20 cellular contexts compared by ENCODE assay signal in the genomic region with DNA sequence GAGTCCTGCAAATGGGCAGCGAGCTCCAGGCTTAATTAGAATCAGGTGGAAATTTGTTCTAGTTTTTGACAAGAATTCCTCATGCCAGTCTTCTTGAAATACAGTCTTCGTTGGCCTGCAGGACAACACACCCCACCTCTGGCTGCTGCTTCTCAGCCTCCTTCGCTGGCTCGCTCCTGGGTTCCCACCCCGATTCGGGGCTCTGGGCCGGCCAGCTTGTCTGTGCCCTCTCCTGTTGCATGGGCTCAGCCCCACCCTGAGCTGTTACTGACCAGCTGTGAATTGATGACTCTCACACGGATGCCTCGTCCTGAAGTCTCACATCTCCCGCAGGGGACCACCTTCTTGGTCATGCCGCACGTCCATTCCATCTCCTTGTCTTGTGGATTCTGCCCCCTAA. TPM values are rescaled to one million over a fixed set of nuclear protein-coding genes. Genes with fewer than 3 reads are reported as not detected.
"Had no signal": no experiment of that assay in that cellular context is flagged by ENCODE, and none has a peak within 500 bp of the region (broad histone marks: within the 10 kb centered on the region; RNA-seq: fewer than 3 reads in every experiment).

No MANE protein-coding gene starts in this region.

- ATAC-seq: left colon; naive thymus-derived CD4-positive, alpha-beta T cell; right cardiac atrium had no signal

- H3K4me3 ChIP-seq: coronary artery, dorsolateral prefrontal cortex, ovary, smooth muscle cell had no signal

- DNase-seq: effector CD8-positive, alpha-beta T cell; foreskin melanocyte; left colon; mammary epithelial cell; naive thymus-derived CD4-positive, alpha-beta T cell; right cardiac atrium; stimulated activated CD4-positive, alpha-beta T cell treated with anti-CD3 and anti-CD28 coated beads, Interleukin-2, amount 100 ng/mL, for 48 hours; stimulated activated naive CD4-positive, alpha-beta T cell treated with Interleukin-2 at 50 U/mL for 16 hours; trophoblast cell had no signal

- H3K27ac ChIP-seq: coronary artery, ovary had no signal

- H3K36me3 ChIP-seq: ovary had no signal

- H3K27ac Mint-ChIP-seq: naive thymus-derived CD4-positive, alpha-beta T cell; progenitor cell of endocrine pancreas had no signal

- H3K4me3 Mint-ChIP-seq: naive thymus-derived CD4-positive, alpha-beta T cell; neural crest cell had no signal

- H3K27me3 ChIP-seq: dorsolateral prefrontal cortex, ovary had no signal

- FAIRE-seq: keratinocyte, urothelium cell line had no signal

- H3K9me3 ChIP-seq: ovary had no signal

- H3K4me2 ChIP-seq: smooth muscle cell had no signal

- H3K4me1 Mint-ChIP-seq: naive thymus-derived CD4-positive, alpha-beta T cell; neural crest cell had no signal

RNA-seq across cellular contexts. Expression of a gene that starts 21.0 kb away (rescaled TPM):
- total RNA-seq: glomerular endothelial cell, mesenteric fat pad had no signal
- polyA plus RNA-seq: keratinocyte; liver; mammary epithelial cell; naive thymus-derived CD4-positive, alpha-beta T cell had no signal
